ENCODE assay signal across 8 cellular contexts in genomic region chr18:80147418-80148315, GRCh38. TPM values are rescaled to one million over a fixed set of nuclear protein-coding genes. Genes with fewer than 3 reads are reported as not detected.
A peak's percentile ranks its signal among the peaks of the same experiment; 100 is the strongest.
DNase-seq lines count a peak whose midpoint lies in the region; ATAC-seq and TF ChIP-seq lines count a peak whose summit lies in the region.

No MANE protein-coding gene starts in this region.

- POLR2A ChIA-PET in CD4-positive, alpha-beta T cell (lab: Charles Lee) = interaction anchor here (1.0 kb wide), 1 partner anchor 39 kb away, joined by 3 read pairs; the partner anchor contains the start of gene ADNP2

- H3K4me2 ChIP-seq in osteoblast (ENCODE audit: insufficient read depth, low read length) = peak overlapping the region; percentile 98

- no peak for TF ChIP-seq EP300 in gastroesophageal sphincter (IDR thresholded peaks at IDR 0.05)

- DNase-seq in CD4-positive, alpha-beta T cell = peak; percentile 43 to 69 (median 64)
- DNase-seq in HL-60 (ENCODE audit: low read depth in 1 of 2, low spot score in 1 of 2) = peak; percentile 28 to 92
- DNase-seq in activated naive CD4-positive, alpha-beta T cell treated with anti-CD3 and anti-CD28 coated beads for 36 hours = peak; percentile 90
- peak; percentile 92 for DNase-seq in osteoblast (ENCODE audit: insufficient read length, low spot score, missing footprints)

- H3K27ac ChIP-seq in CD4-positive, alpha-beta T cell (ENCODE audit: low read depth, low read length) = no peak overlapping the region
- H3K27ac ChIP-seq in HL-60 (replicated peaks) (no peak overlapping the region), gastroesophageal sphincter (peak overlapping the region in 3 of 4 donors; percentile 27 to 71 (median 51)), osteoblast (ENCODE audit: low read depth, low read length) (peak overlapping the region; percentile 52), temporal lobe (ENCODE audit: low read depth, low read length) (peak overlapping the region; percentile 75)

- H3K36me3 Mint-ChIP-seq in CD4-positive, alpha-beta T cell (ENCODE audit: low read depth) = peaks cover 4% of the 10 kb centered on the region
- no peaks in the 10 kb centered on the region for H3K36me3 Mint-ChIP-seq in activated naive CD4-positive, alpha-beta T cell treated with anti-CD3 and anti-CD28 coated beads for 36 hours (ENCODE audit: low read depth)

- H4K20me1 ChIP-seq in osteoblast (ENCODE audit: insufficient read depth, low read length) = no peaks in the 10 kb centered on the region

- peak overlapping the region; percentile 94 for H2AFZ ChIP-seq in osteoblast (ENCODE audit: low read length)

- H3K36me3 ChIP-seq in gastroesophageal sphincter (peaks cover 0 to 3% of the 10 kb centered on the region in 2 donors), osteoblast (ENCODE audit: insufficient read depth, low read length) (no peaks in the 10 kb centered on the region)

- no peaks in the 10 kb centered on the region for H3K27me3 ChIP-seq in CD4-positive, alpha-beta T cell (ENCODE audit: control insufficient read depth, insufficient read depth, low read length)
- no peaks in the 10 kb centered on the region for H3K27me3 ChIP-seq in HL-60 (ENCODE audit: insufficient read depth, poor library complexity, severe bottlenecking)
- no peaks in the 10 kb centered on the region for H3K27me3 ChIP-seq in gastroesophageal sphincter
- H3K27me3 ChIP-seq in osteoblast (ENCODE audit: insufficient read depth, low read length) = no peaks in the 10 kb centered on the region

- H3K27ac Mint-ChIP-seq in CD4-positive, alpha-beta T cell = no peak overlapping the region
- H3K27ac Mint-ChIP-seq in activated naive CD4-positive, alpha-beta T cell treated with anti-CD3 and anti-CD28 coated beads for 36 hours = no peak overlapping the region

- 18 to 20% methylated on average over 19 to 28 of the region's 52 CpGs for WGBS in gastroesophageal sphincter (ENCODE audit: low coverage in 1 of 2), 2 donors

- H3K4me1 ChIP-seq in gastroesophageal sphincter = peaks cover 0 to 22% (median 0%) of the 10 kb centered on the region in 3 donors
- peaks cover 8% of the 10 kb centered on the region for H3K4me1 ChIP-seq in osteoblast (ENCODE audit: insufficient read depth, low read length)

- peaks cover 21% of the 10 kb centered on the region for H3K4me1 Mint-ChIP-seq in CD4-positive, alpha-beta T cell (ENCODE audit: low read depth)
- peaks cover 10% of the 10 kb centered on the region for H3K4me1 Mint-ChIP-seq in activated naive CD4-positive, alpha-beta T cell treated with anti-CD3 and anti-CD28 coated beads for 36 hours (ENCODE audit: low read depth)

- no peak for TF ChIP-seq CTCF in CD4-positive, alpha-beta T cell (IDR thresholded peaks at IDR 0.05)
- TF ChIP-seq CTCF in HL-60 (IDR thresholded peaks at IDR 0.05; ENCODE audit: insufficient read depth, low read length) = no peak
- no peak for TF ChIP-seq CTCF in gastroesophageal sphincter (IDR thresholded peaks at IDR 0.05)
- TF ChIP-seq CTCF in osteoblast (IDR thresholded peaks at IDR 0.05; ENCODE audit: extremely low read depth, low read depth, low read length) = no peak

- TF ChIP-seq POLR2A in Raji (IDR thresholded peaks at IDR 0.05; ENCODE audit: insufficient read depth, low read depth, low read length) (peak; percentile 100), gastroesophageal sphincter (IDR thresholded peaks at IDR 0.05) (no peak)

- CTCF ChIA-PET in CD4-positive, alpha-beta T cell (lab: Charles Lee) = no interaction called here
- CTCF ChIA-PET in activated naive CD4-positive, alpha-beta T cell treated with anti-CD3 and anti-CD28 coated beads for 36 hours (lab: Charles Lee) = interaction anchor here (3.6 kb wide), 1 partner anchor 10 kb away, joined by 34 read pairs; no protein-coding TSS in a partner anchor

- H3K79me2 ChIP-seq in osteoblast (ENCODE audit: insufficient read depth, low read length) = no peaks in the 10 kb centered on the region

- H3K9me3 Mint-ChIP-seq in CD4-positive, alpha-beta T cell = no peaks in the 10 kb centered on the region
- H3K9me3 Mint-ChIP-seq in activated naive CD4-positive, alpha-beta T cell treated with anti-CD3 and anti-CD28 coated beads for 36 hours = no peaks in the 10 kb centered on the region

- H3K4me3 Mint-ChIP-seq in CD4-positive, alpha-beta T cell = peak overlapping the region; percentile 92
- peak overlapping the region; percentile 82 for H3K4me3 Mint-ChIP-seq in activated naive CD4-positive, alpha-beta T cell treated with anti-CD3 and anti-CD28 coated beads for 36 hours

- ATAC-seq in CD4-positive, alpha-beta T cell (ENCODE audit: poor library complexity) = peak; percentile 85
- peak; percentile 92 for ATAC-seq in GM19455 (IDR thresholded peaks at IDR 0.05; ENCODE audit: unreplicated experiment)
- ATAC-seq in gastroesophageal sphincter = peak; percentile 88

- intact Hi-C loops in CD4-positive, alpha-beta T cell (cut with DNase I, micrococcal nuclease) = no loop called here
- intact Hi-C loops in activated naive CD4-positive, alpha-beta T cell treated with anti-CD3 and anti-CD28 coated beads for 36 hours (cut with micrococcal nuclease) = loop anchor here (1.0 to 10.0 kb wide), 5 partner anchors 39 to 753 kb away; partner anchors contain the start of genes ADNP2, NFATC1, RBFA and TXNL4A

- no peaks in the 10 kb centered on the region for H3K9me3 ChIP-seq in CD4-positive, alpha-beta T cell (ENCODE audit: control insufficient read depth, low read length)
- H3K9me3 ChIP-seq in gastroesophageal sphincter (no peaks in the 10 kb centered on the region), osteoblast (ENCODE audit: low read depth, low read length) (no peaks in the 10 kb centered on the region)

- H3K27me3 Mint-ChIP-seq in CD4-positive, alpha-beta T cell = peaks cover 19% of the 10 kb centered on the region
- H3K27me3 Mint-ChIP-seq in activated naive CD4-positive, alpha-beta T cell treated with anti-CD3 and anti-CD28 coated beads for 36 hours (ENCODE audit: low read depth) = peaks cover 24% of the 10 kb centered on the region

- H3K4me3 ChIP-seq in HL-60 (replicated peaks; ENCODE audit: insufficient read depth, low read length) = peak overlapping the region; percentile 48
- H3K4me3 ChIP-seq in gastroesophageal sphincter = peak overlapping the region; percentile 48 to 56
- H3K4me3 ChIP-seq in osteoblast (ENCODE audit: insufficient read depth, low read length) = peak overlapping the region; percentile 83

RNA-seq across cellular contexts. Expression of gene ADNP2, which starts 38.6 kb away (rescaled TPM):
- total RNA-seq in CD4-positive, alpha-beta T cell = 10 to 100 TPM; 61.0 to 61.5 TPM
- 10 to 100 TPM; 16.8 to 18.0 TPM for total RNA-seq in activated naive CD4-positive, alpha-beta T cell treated with anti-CD3 and anti-CD28 coated beads for 36 hours
- total RNA-seq in gastroesophageal sphincter (10 to 100 TPM; 15.0 to 22.3 (median 17.7) TPM), osteoblast (22.1 and 22.4 TPM in 2 replicates), temporal lobe (17.5 TPM)

Comparison
In these comparisons a context has a peak if more than half of its experiments do, and no peak if none do; other contexts are left out.
1. H3K27ac ChIP-seq: peak in gastroesophageal sphincter (3 of 4), osteoblast (single experiment) and temporal lobe (single experiment); none in CD4-positive, alpha-beta T cell (single experiment) and HL-60 (single experiment).
2. Peak in every context shown above with its lines, with median percentiles within 50 percentile points of each other: ATAC-seq, DNase-seq and H3K4me3 ChIP-seq.